22 cellular contexts compared by ENCODE assay signal in the genomic region with DNA sequence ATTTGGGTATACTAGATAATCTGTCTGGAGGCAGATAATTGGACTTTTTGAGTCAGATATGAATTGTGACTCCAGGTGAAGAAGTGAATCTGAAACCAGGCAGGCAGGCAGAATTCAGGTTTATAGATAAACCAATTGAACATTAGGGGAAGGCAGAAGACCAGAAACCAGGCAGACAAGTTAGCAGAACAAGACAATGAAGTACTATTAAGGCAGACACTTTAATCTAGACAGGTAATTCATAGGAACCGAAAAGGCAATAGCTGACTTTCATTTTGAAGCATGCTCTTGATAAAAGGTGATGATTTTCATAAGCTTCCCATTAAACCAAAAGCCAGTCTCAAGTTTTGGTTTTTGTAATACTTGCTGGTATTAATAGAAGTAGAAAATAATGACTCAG.
"Had no signal": no experiment of that assay in that cellular context is flagged by ENCODE, and none has a peak within 500 bp of the region (broad histone marks: within the 10 kb centered on the region; RNA-seq: fewer than 3 reads in every experiment).

No MANE protein-coding gene starts in this region.

- H3K27ac ChIP-seq: breast epithelium, colonic mucosa had no signal

- H3K36me3 ChIP-seq: breast epithelium, colonic mucosa had no signal

- H3K4me3 ChIP-seq: breast epithelium, colonic mucosa had no signal

- H3K9me3 ChIP-seq: breast epithelium, colonic mucosa had no signal

- ATAC-seq: activated CD8-positive, alpha-beta memory T cell treated with anti-CD3 and anti-CD28 coated beads, Interleukin-2, amount 10 ng/mL, durations not matched to agents 7 days and 5 days; activated T-cell treated with anti-CD3 and anti-CD28 coated beads, Interleukin-2, amount 50 U/mL, for 4 hours; T-cell had no signal

- H3K4me1 ChIP-seq: breast epithelium, colonic mucosa had no signal

- H3K27me3 ChIP-seq: breast epithelium, colonic mucosa had no signal

- DNase-seq: activated B cell treated with CpG ODN at 0.5 μM for 24 hours; activated CD4-positive, alpha-beta T cell treated with anti-CD3 and anti-CD28 coated beads for 1 hour; activated CD4-positive, alpha-beta T cell treated with anti-CD3 and anti-CD28 coated beads, Interleukin-2, amount 10 ng/mL, durations not matched to agents 24 days and 14 days; activated CD4-positive, alpha-beta T cell treated with anti-CD3 and anti-CD28 coated beads, Interleukin-2, amount 50 U/mL, for 48 hours; activated CD8-positive, alpha-beta memory T cell treated with anti-CD3 and anti-CD28 coated beads, Interleukin-2, amount 10 ng/mL, durations not matched to agents 7 days and 5 days; activated gamma-delta T cell; activated naive CD4-positive, alpha-beta T cell treated with anti-CD3 and anti-CD28 coated beads for 36 hours; activated T-cell treated with anti-CD3 and anti-CD28 coated beads, Interleukin-2, amount 50 U/mL, for 4 hours; aorta; caudate nucleus; colonic mucosa; NCI-H1105 treated with DMSO at 0.1 percent for 48 hours; NCI-H1436 treated with DMSO at 0.1 percent for 48 hours; NCI-H187; NCI-H2081; NCI-H510A treated with DMSO at 0.1 percent for 48 hours; NCI-H69; SIG-M5; T-cell; T-helper 2 cell; T1000 had no signal
